ENCODE assay signal across 8 cellular contexts in genomic region chr7:149261321-149261828, GRCh38. TPM values are rescaled to one million over a fixed set of nuclear protein-coding genes. Genes with fewer than 3 reads are reported as not detected.
DNase-seq lines count a peak whose midpoint lies in the region; ATAC-seq and TF ChIP-seq lines count a peak whose summit lies in the region.

No MANE protein-coding gene starts in this region.

- no peak overlapping the region for H3K27ac ChIP-seq in CD4-positive, alpha-beta T cell (ENCODE audit: low read depth, low read length)
- H3K27ac ChIP-seq in OCI-LY3 (ENCODE audit: low read length) (peak overlapping the region; percentile 18), tibial nerve (peak overlapping the region; percentile 88 to 98 (median 96))

- H3K4me3 ChIP-seq in OCI-LY3 (ENCODE audit: low read length) (peak overlapping the region; percentile 86), tibial nerve (peak overlapping the region; percentile 59 to 98 (median 86))

- H3K9me3 Mint-ChIP-seq in CD4-positive, alpha-beta T cell, result no peaks in the 10 kb centered on the region
- no peaks in the 10 kb centered on the region for H3K9me3 Mint-ChIP-seq in chondrocyte (ENCODE audit: low read depth)

- CTCF ChIA-PET in CD4-positive, alpha-beta T cell (lab: Charles Lee), result interaction anchor here (0.6 to 3.5 kb wide), 17 partner anchors 8 to 363 kb away, joined by 3 to 56 read pairs (median 5); partner anchors contain the start of genes ZNF282, ZNF398, ZNF425 and ZNF777

- H3K27me3 ChIP-seq in CD4-positive, alpha-beta T cell (ENCODE audit: control insufficient read depth, insufficient read depth, low read length), result no peaks in the 10 kb centered on the region
- H3K27me3 ChIP-seq in OCI-LY3 (ENCODE audit: low read depth, low read length) (no peaks in the 10 kb centered on the region), tibial nerve (no peaks in the 10 kb centered on the region)

- no peak for TF ChIP-seq EP300 in tibial nerve (IDR thresholded peaks at IDR 0.05)

- TF ChIP-seq CTCF in CD4-positive, alpha-beta T cell (IDR thresholded peaks at IDR 0.05), result no peak
- TF ChIP-seq CTCF in OCI-LY3 (IDR thresholded peaks at IDR 0.05; ENCODE audit: low read depth, low read length), result no peak
- no peak for TF ChIP-seq CTCF in chondrocyte (IDR thresholded peaks at IDR 0.05)
- TF ChIP-seq CTCF in tibial nerve (IDR thresholded peaks at IDR 0.05), result no peak

- H3K9ac ChIP-seq in OCI-LY3 (ENCODE audit: low read length), result peak overlapping the region; percentile 91

- WGBS in tibial nerve, 2 donors, result 2 to 3% methylated on average over 16 of the region's 16 CpGs

- H3K36me3 ChIP-seq in OCI-LY3 (replicated peaks; ENCODE audit: low read depth, low read length), result peaks cover 19% of the 10 kb centered on the region
- H3K36me3 ChIP-seq in tibial nerve, result peaks cover 0 to 27% (median 8%) of the 10 kb centered on the region in 3 donors

- no peak for TF ChIP-seq POLR2A in tibial nerve (IDR thresholded peaks at IDR 0.05)

- H3K4me2 ChIP-seq in OCI-LY3 (ENCODE audit: low read length), result peak overlapping the region; percentile 73

- peaks cover 38% of the 10 kb centered on the region for H3K4me1 Mint-ChIP-seq in CD4-positive, alpha-beta T cell (ENCODE audit: low read depth)
- H3K4me1 Mint-ChIP-seq in chondrocyte (ENCODE audit: low read depth), result peaks cover 29% of the 10 kb centered on the region

- ATAC-seq in CD4-positive, alpha-beta T cell (ENCODE audit: poor library complexity), result no peak
- ATAC-seq in GM21381 (IDR thresholded peaks at IDR 0.05; ENCODE audit: unreplicated experiment), result peak; percentile 0
- ATAC-seq in HG03342 (IDR thresholded peaks at IDR 0.05; ENCODE audit: unreplicated experiment), result no peak

- POLR2A ChIA-PET in CD4-positive, alpha-beta T cell (lab: Charles Lee), result interaction anchor here (0.6 to 4.7 kb wide), 15 partner anchors 21 to 363 kb away, joined by 3 to 144 read pairs (median 6); partner anchors contain the start of genes ZNF212, ZNF282, ZNF398 and ZNF425

- no peaks in the 10 kb centered on the region for H3K27me3 Mint-ChIP-seq in CD4-positive, alpha-beta T cell
- no peaks in the 10 kb centered on the region for H3K27me3 Mint-ChIP-seq in chondrocyte (ENCODE audit: low read depth)

- intact Hi-C loops in CD4-positive, alpha-beta T cell (cut with DNase I, micrococcal nuclease), result loop anchor here (2.0 to 10.0 kb wide), 6 partner anchors 114 to 583 kb away; partner anchors contain the start of genes ZNF398 (in 1 of the 2) and ZNF746 (in 1 of the 2)

- H3K4me1 ChIP-seq in OCI-LY3 (ENCODE audit: low read length) (peaks cover 12% of the 10 kb centered on the region), tibial nerve (peaks cover 0 to 32% (median 16%) of the 10 kb centered on the region in 4 donors)

- peaks cover 25% of the 10 kb centered on the region for H3K36me3 Mint-ChIP-seq in CD4-positive, alpha-beta T cell (ENCODE audit: low read depth)
- peaks cover 9% of the 10 kb centered on the region for H3K36me3 Mint-ChIP-seq in chondrocyte (ENCODE audit: low read depth)

- peak overlapping the region; percentile 89 for H3K4me3 Mint-ChIP-seq in CD4-positive, alpha-beta T cell
- peak overlapping the region; percentile 81 for H3K4me3 Mint-ChIP-seq in chondrocyte (ENCODE audit: unreplicated experiment)

- H2AFZ ChIP-seq in OCI-LY3 (ENCODE audit: low read depth, low read length), result peak overlapping the region; percentile 78

- peaks cover 38% of the 10 kb centered on the region for H3K79me2 ChIP-seq in OCI-LY3 (ENCODE audit: low read length)

- H3K9me3 ChIP-seq in CD4-positive, alpha-beta T cell (ENCODE audit: control insufficient read depth, low read length), result no peaks in the 10 kb centered on the region
- H3K9me3 ChIP-seq in OCI-LY3 (ENCODE audit: insufficient read depth, low read length) (no peaks in the 10 kb centered on the region), tibial nerve (no peaks in the 10 kb centered on the region)

- H4K20me1 ChIP-seq in OCI-LY3 (ENCODE audit: insufficient read depth, low read length), result peaks cover 7% of the 10 kb centered on the region; the same call in 1 of the 2 replicates

- H3K27ac Mint-ChIP-seq in CD4-positive, alpha-beta T cell, result peak overlapping the region; percentile 80
- H3K27ac Mint-ChIP-seq in chondrocyte (ENCODE audit: unreplicated experiment), result peak overlapping the region; percentile 95

- DNase-seq in CD4-positive, alpha-beta T cell, result no peak
- DNase-seq in chondrocyte (ENCODE audit: low spot score), result no peak
- DNase-seq in medulla oblongata (ENCODE audit: extremely low spot score), result peak; percentile 55
- peak in 1 of 2 donors; percentile 13 for DNase-seq in tibial nerve (ENCODE audit: low spot score in 2 of 2)
- no peak for DNase-seq in NOMO-1 treated with dmso at 0.1 percent for 144 hours (lab: John Stamatoyannopoulos, UW; ENCODE audit: unreplicated experiment)

RNA-seq across cellular contexts. Expression of gene ZNF783, which starts 0.6 kb away (rescaled TPM):
- total RNA-seq in CD4-positive, alpha-beta T cell, result 10 to 100 TPM; 27.6 to 29.0 TPM
- total RNA-seq in chondrocyte (19.0 to 22.8 TPM (median 19.9 TPM) in 3 replicates), tibial nerve (10 to 100 TPM; 22.1 to 58.2 (median 31.2) TPM)

RNA-seq across cellular contexts. Expression of gene ZNF212, which starts 21.9 kb away (rescaled TPM):
- total RNA-seq in CD4-positive, alpha-beta T cell, result 10 to 100 TPM; 12.1 to 13.2 TPM
- total RNA-seq in chondrocyte (7.9 to 10.5 TPM (median 7.9 TPM) in 3 replicates), tibial nerve (10 to 100 TPM in 2 of 4 donors, 1 to 10 TPM in 2; 8.4 to 12.6 (median 10.5) TPM)
